In genomic region chr10:104122273-104123107, GRCh38 we compare ENCODE assay signal across 8 cellular contexts. TPM values are rescaled to one million over a fixed set of nuclear protein-coding genes. Genes with fewer than 3 reads are reported as not detected.
DNase-seq lines count a peak whose midpoint lies in the region; ATAC-seq and TF ChIP-seq lines count a peak whose summit lies in the region.

No MANE protein-coding gene starts in this region.

- H3K4me1 ChIP-seq in rectal smooth muscle tissue (ENCODE audit: control insufficient read depth, insufficient read depth, low read length) = peaks cover 2% of the 10 kb centered on the region

- peaks cover 33% of the 10 kb centered on the region for H3K4me1 Mint-ChIP-seq in activated CD8-positive, alpha-beta memory T cell treated with anti-CD3 and anti-CD28 coated beads, Interleukin-2, amount 10 ng/mL, durations not matched to agents 7 days and 5 days
- H3K4me1 Mint-ChIP-seq in activated B cell treated with CpG ODN at 0.5 μM for 24 hours = peaks cover 26% of the 10 kb centered on the region

- H3K4me3 ChIP-seq in rectal smooth muscle tissue (ENCODE audit: low read length) = peak overlapping the region; percentile 86

- peaks cover 16% of the 10 kb centered on the region for H3K36me3 Mint-ChIP-seq in activated CD8-positive, alpha-beta memory T cell treated with anti-CD3 and anti-CD28 coated beads, Interleukin-2, amount 10 ng/mL, durations not matched to agents 7 days and 5 days
- peaks cover 26% of the 10 kb centered on the region for H3K36me3 Mint-ChIP-seq in activated B cell treated with CpG ODN at 0.5 μM for 24 hours (ENCODE audit: low read depth)

- ATAC-seq in activated CD8-positive, alpha-beta memory T cell treated with anti-CD3 and anti-CD28 coated beads, Interleukin-2, amount 10 ng/mL, durations not matched to agents 7 days and 5 days = no peak
- ATAC-seq in HG03354 (IDR thresholded peaks at IDR 0.05; ENCODE audit: poor library complexity, severe bottlenecking, unreplicated experiment) (peak; percentile 4), activated B cell treated with CpG ODN at 0.5 μM for 24 hours (ENCODE audit: low read depth) (no peak), Right ventricle myocardium superior (ENCODE audit: poor library complexity) (peak; percentile 0)

- H3K27me3 ChIP-seq in rectal smooth muscle tissue (ENCODE audit: control insufficient read depth, insufficient read depth, low read length) = no peaks in the 10 kb centered on the region

- H3K36me3 ChIP-seq in rectal smooth muscle tissue (ENCODE audit: control insufficient read depth, insufficient read depth, low read length) = peaks cover 2% of the 10 kb centered on the region

- peak overlapping the region; percentile 42 for H3K9ac ChIP-seq in rectal smooth muscle tissue (ENCODE audit: low read length)

- H3K27me3 Mint-ChIP-seq in activated CD8-positive, alpha-beta memory T cell treated with anti-CD3 and anti-CD28 coated beads, Interleukin-2, amount 10 ng/mL, durations not matched to agents 7 days and 5 days = peaks cover 3% of the 10 kb centered on the region
- H3K27me3 Mint-ChIP-seq in activated B cell treated with CpG ODN at 0.5 μM for 24 hours = no peaks in the 10 kb centered on the region

- no peak for TF ChIP-seq CTCF in activated B cell treated with CpG ODN at 0.5 μM for 24 hours (IDR thresholded peaks at IDR 0.05)

- CTCF ChIA-PET in activated CD8-positive, alpha-beta memory T cell treated with anti-CD3 and anti-CD28 coated beads, Interleukin-2, amount 10 ng/mL, durations not matched to agents 7 days and 5 days (lab: Charles Lee) = interaction anchor here (0.6 to 5.1 kb wide), 31 partner anchors 9 to 464 kb away, joined by 3 to 31 read pairs (median 4); partner anchors contain the start of gene SLK
- CTCF ChIA-PET in activated B cell treated with CpG ODN at 0.5 μM for 24 hours (lab: Charles Lee) = interaction anchor here (0.7 to 2.4 kb wide), 8 partner anchors 32 to 234 kb away, joined by 3 to 11 read pairs (median 4); no protein-coding TSS in a partner anchor

- H3K27ac Mint-ChIP-seq in activated CD8-positive, alpha-beta memory T cell treated with anti-CD3 and anti-CD28 coated beads, Interleukin-2, amount 10 ng/mL, durations not matched to agents 7 days and 5 days = peak overlapping the region; percentile 97
- H3K27ac Mint-ChIP-seq in activated B cell treated with CpG ODN at 0.5 μM for 24 hours = peak overlapping the region; percentile 99

- H3K4me3 Mint-ChIP-seq in activated CD8-positive, alpha-beta memory T cell treated with anti-CD3 and anti-CD28 coated beads, Interleukin-2, amount 10 ng/mL, durations not matched to agents 7 days and 5 days = peak overlapping the region; percentile 82
- peak overlapping the region; percentile 92 for H3K4me3 Mint-ChIP-seq in activated B cell treated with CpG ODN at 0.5 μM for 24 hours

- intact Hi-C loops in activated B cell treated with CpG ODN at 0.5 μM for 24 hours (cut with micrococcal nuclease) = loop anchor here (1.0 to 5.0 kb wide), 4 partner anchors 95 to 930 kb away; partner anchors contain the start of genes GSTO2 and NT5C2
- intact Hi-C loops in Right ventricle myocardium superior (cut with DNase I) = loop anchor here (10.0 kb wide), 2 partner anchors 158 to 238 kb away; partner anchors contain the start of gene SLK

- DNase-seq in activated CD8-positive, alpha-beta memory T cell treated with anti-CD3 and anti-CD28 coated beads, Interleukin-2, amount 10 ng/mL, durations not matched to agents 7 days and 5 days = no peak
- no peak for DNase-seq in activated CD8-positive, alpha-beta memory T cell treated with anti-CD3 and anti-CD28 coated beads, Interleukin-2, amount 50 U/mL, for 4 hours
- DNase-seq in activated B cell treated with CpG ODN at 0.5 μM for 24 hours (no peak), Right ventricle myocardium superior (no peak), NCI-H526 treated with DMSO at 0.1 percent for 48 hours (lab: John Stamatoyannopoulos, UW) (no peak), NCI-H1105 treated with DMSO at 0.1 percent for 48 hours (lab: John Stamatoyannopoulos, UW) (no peak)

- H3K9me3 Mint-ChIP-seq in activated CD8-positive, alpha-beta memory T cell treated with anti-CD3 and anti-CD28 coated beads, Interleukin-2, amount 10 ng/mL, durations not matched to agents 7 days and 5 days (ENCODE audit: low read depth) = no peaks in the 10 kb centered on the region
- no peaks in the 10 kb centered on the region for H3K9me3 Mint-ChIP-seq in activated B cell treated with CpG ODN at 0.5 μM for 24 hours

- H3K27ac ChIP-seq in rectal smooth muscle tissue (ENCODE audit: low read depth, low read length) = peak overlapping the region; percentile 85

- POLR2A ChIA-PET in activated B cell treated with CpG ODN at 0.5 μM for 24 hours (lab: Charles Lee) = interaction anchor here (0.7 to 3.3 kb wide), 23 partner anchors 8 to 726 kb away, joined by 3 to 28 read pairs (median 5); partner anchors contain the start of genes ATP5MK, GSTO1, GSTO2 and ITPRIP

RNA-seq across cellular contexts. Expression of gene SFR1, which starts 0.5 kb away (rescaled TPM):
- total RNA-seq in activated CD8-positive, alpha-beta memory T cell treated with anti-CD3 and anti-CD28 coated beads, Interleukin-2, amount 10 ng/mL, durations not matched to agents 7 days and 5 days = 10 to 100 TPM; 14.9 to 17.4 TPM
- 12.3 TPM in 2 replicates for total RNA-seq in activated B cell treated with CpG ODN at 0.5 μM for 24 hours
- total RNA-seq in Right ventricle myocardium superior = 4.9 TPM

RNA-seq across cellular contexts. Expression of gene COL17A1, which starts 36.8 kb away (rescaled TPM):
- not detected for total RNA-seq in activated CD8-positive, alpha-beta memory T cell treated with anti-CD3 and anti-CD28 coated beads, Interleukin-2, amount 10 ng/mL, durations not matched to agents 7 days and 5 days
- total RNA-seq in activated B cell treated with CpG ODN at 0.5 μM for 24 hours = not detected in 2 replicates
- total RNA-seq in Right ventricle myocardium superior = not detected

Comparison
In these comparisons a context has a peak if more than half of its experiments do, and no peak if none do; other contexts are left out.
1. ATAC-seq: peak in HG03354 (single experiment) and Right ventricle myocardium superior (single experiment); none in activated CD8-positive, alpha-beta memory T cell treated with anti-CD3 and anti-CD28 coated beads, Interleukin-2, amount 10 ng/mL, durations not matched to agents 7 days and 5 days (single experiment) and activated B cell treated with CpG ODN at 0.5 μM for 24 hours (single experiment).